Comparison of ENCODE assay signal across 9 cellular contexts in the genomic region with DNA sequence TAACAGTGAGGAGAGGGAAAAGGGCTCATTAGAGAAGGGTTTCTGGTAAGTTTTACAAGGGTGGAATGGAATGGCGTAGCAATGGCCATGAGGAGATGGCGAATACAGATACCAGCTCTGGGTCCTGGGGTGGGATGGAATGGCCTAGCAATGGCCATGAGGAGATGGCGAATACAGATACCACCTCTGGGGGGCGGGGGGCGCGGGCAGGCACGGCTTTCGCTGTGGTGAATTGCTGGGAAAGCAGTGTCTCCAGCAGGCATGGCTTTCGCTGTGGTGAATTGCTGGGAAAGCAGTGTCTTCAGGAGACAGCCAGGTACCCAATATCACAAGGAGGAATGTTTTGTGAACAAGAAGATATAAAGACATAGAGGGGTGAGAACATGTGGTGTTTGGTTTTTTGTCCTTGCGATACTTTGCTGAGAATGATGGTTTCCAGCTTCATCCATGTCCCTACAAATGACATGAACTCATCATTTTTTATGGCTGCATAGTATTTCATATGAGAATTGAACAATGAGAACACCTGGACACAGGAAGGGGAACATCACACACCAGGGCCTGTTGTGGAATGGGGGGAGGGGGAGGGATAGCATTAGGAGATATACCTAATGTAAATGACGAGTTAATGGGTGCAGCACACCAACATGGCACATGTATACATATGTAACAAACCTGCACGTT. TPM values are rescaled to one million over a fixed set of nuclear protein-coding genes. Genes with fewer than 3 reads are reported as not detected.
DNase-seq lines count a peak whose midpoint lies in the region; ATAC-seq, FAIRE-seq and TF ChIP-seq lines count a peak whose summit lies in the region.
"Not testable (repeated sequence)": the region's sequence is repeated elsewhere in the genome, so short reads cannot be mapped to it uniquely, and the experiment has no call there.
"Had no signal": no experiment of that assay in that cellular context is flagged by ENCODE, and none has a peak within 500 bp of the region (broad histone marks: within the 10 kb centered on the region; RNA-seq: fewer than 3 reads in every experiment).

No MANE protein-coding gene starts in this region.

- not testable (repeated sequence) for H3K9me3 Mint-ChIP-seq in CD8-positive, alpha-beta memory T cell; HFFc6; activated CD4-positive, alpha-beta T cell treated with anti-CD3 and anti-CD28 coated beads, Interleukin-2, amount 10 ng/mL, durations not matched to agents 24 days and 14 days; activated T-helper 2 cell treated with anti-CD3 and anti-CD28 coated beads, Interferon-gamma antibody, Interleukin-2, Interleukin-4, amounts not matched to agents 10 μg/mL and 5 μg/mL and 100 μg/mL, durations not matched to agents 14 hours and 24 hours and 36 hours; memory B cell; neural crest cell

- not testable (repeated sequence) for H3K27me3 ChIP-seq in CD8-positive, alpha-beta memory T cell (ENCODE audit: insufficient read depth, low read length, poor library complexity, severe bottlenecking); K562 (ENCODE audit: control insufficient read depth in 2 of 2, insufficient read depth in 2 of 2, low read length in 2 of 2); upper lobe of right lung

- CTCF ChIA-PET in CD8-positive, alpha-beta memory T cell (lab: Charles Lee), result interaction anchor here (1.1 to 2.6 kb wide), 2 partner anchors 212 kb away, joined by 3 to 9 read pairs; a partner anchor contains a TSS
- CTCF ChIA-PET in K562 (lab: Yijun Ruan, JAX; ENCODE audit: low intra/inter-chr PET ratio), result not testable (repeated sequence)

- not testable (repeated sequence) for DNase-seq in CD8-positive, alpha-beta memory T cell; HFFc6; activated CD4-positive, alpha-beta T cell treated with anti-CD3 and anti-CD28 coated beads, Interleukin-2, amount 10 ng/mL, durations not matched to agents 24 days and 14 days; activated T-helper 2 cell treated with anti-CD3 and anti-CD28 coated beads, Interferon-gamma antibody, Interleukin-2, Interleukin-4, amounts not matched to agents 10 μg/mL and 5 μg/mL and 100 μg/mL, durations not matched to agents 14 hours and 24 hours and 36 hours (ENCODE audit: low spot score); K562 (ENCODE audit: extremely low read depth in 1 of 4, low spot score in 3 of 4); memory B cell (ENCODE audit: low spot score in 2 of 2); neural crest cell (ENCODE audit: low read depth, low spot score); upper lobe of right lung

- not testable (repeated sequence) for H3K9me3 ChIP-seq in CD8-positive, alpha-beta memory T cell (ENCODE audit: low read length); K562 (replicated peaks; ENCODE audit: control insufficient read depth, insufficient read depth, low read depth, low read length); upper lobe of right lung

- H3K27ac ChIP-seq in CD8-positive, alpha-beta memory T cell (ENCODE audit: low read depth, low read length); K562 (ENCODE audit: extremely low read depth, low read depth, low read length); upper lobe of right lung: not testable (repeated sequence)

- peak overlapping the region in 2 of 8 donors; percentile 31 to 70 for H3K27ac Mint-ChIP-seq in CD8-positive, alpha-beta memory T cell
- not testable (repeated sequence) for H3K27ac Mint-ChIP-seq in HFFc6; activated CD4-positive, alpha-beta T cell treated with anti-CD3 and anti-CD28 coated beads, Interleukin-2, amount 10 ng/mL, durations not matched to agents 24 days and 14 days; activated T-helper 2 cell treated with anti-CD3 and anti-CD28 coated beads, Interferon-gamma antibody, Interleukin-2, Interleukin-4, amounts not matched to agents 10 μg/mL and 5 μg/mL and 100 μg/mL, durations not matched to agents 14 hours and 24 hours and 36 hours; memory B cell; neural crest cell (ENCODE audit: unreplicated experiment)

- H3K4me1 ChIP-seq in CD8-positive, alpha-beta memory T cell (ENCODE audit: insufficient read depth, low read length); K562 (replicated peaks in 1 of 2; ENCODE audit: control insufficient read depth in 2 of 2, insufficient read depth in 2 of 2, low read length in 2 of 2); upper lobe of right lung: not testable (repeated sequence)

- in situ Hi-C loops in K562 (cut with MboI), result not testable (repeated sequence)

- not testable (repeated sequence) for TF ChIP-seq RAD21 in K562 (CRISPR knock-in tag; conservative IDR thresholded peaks at IDR 0.05 in 1 of 2, IDR thresholded peaks at IDR 0.05 in 1 of 2)

- H3K4me3 Mint-ChIP-seq in CD8-positive, alpha-beta memory T cell, result peak overlapping the region in 5 of 7 donors; percentile 36 to 88 (median 58)
- peak overlapping the region; percentile 98 for H3K4me3 Mint-ChIP-seq in HFFc6
- peak overlapping the region; percentile 27 for H3K4me3 Mint-ChIP-seq in activated CD4-positive, alpha-beta T cell treated with anti-CD3 and anti-CD28 coated beads, Interleukin-2, amount 10 ng/mL, durations not matched to agents 24 days and 14 days
- H3K4me3 Mint-ChIP-seq in activated T-helper 2 cell treated with anti-CD3 and anti-CD28 coated beads, Interferon-gamma antibody, Interleukin-2, Interleukin-4, amounts not matched to agents 10 μg/mL and 5 μg/mL and 100 μg/mL, durations not matched to agents 14 hours and 24 hours and 36 hours (ENCODE audit: low read depth), result peak overlapping the region; percentile 65
- peak overlapping the region; percentile 50 for H3K4me3 Mint-ChIP-seq in memory B cell
- H3K4me3 Mint-ChIP-seq in neural crest cell, result peak overlapping the region; percentile 63

- H3K4me1 Mint-ChIP-seq in CD8-positive, alpha-beta memory T cell, result peaks cover 13 to 24% (median 16%) of the 10 kb centered on the region in 3 donors
- H3K4me1 Mint-ChIP-seq in HFFc6 (ENCODE audit: low read depth), result peaks cover 14% of the 10 kb centered on the region
- H3K4me1 Mint-ChIP-seq in activated CD4-positive, alpha-beta T cell treated with anti-CD3 and anti-CD28 coated beads, Interleukin-2, amount 10 ng/mL, durations not matched to agents 24 days and 14 days, result peaks cover 11% of the 10 kb centered on the region
- H3K4me1 Mint-ChIP-seq in activated T-helper 2 cell treated with anti-CD3 and anti-CD28 coated beads, Interferon-gamma antibody, Interleukin-2, Interleukin-4, amounts not matched to agents 10 μg/mL and 5 μg/mL and 100 μg/mL, durations not matched to agents 14 hours and 24 hours and 36 hours (ENCODE audit: low read depth), result peaks cover 21% of the 10 kb centered on the region
- not testable (repeated sequence) for H3K4me1 Mint-ChIP-seq in memory B cell
- peaks cover 17% of the 10 kb centered on the region for H3K4me1 Mint-ChIP-seq in neural crest cell

- H3K79me2 ChIP-seq in K562 (ENCODE audit: control insufficient read depth, insufficient read depth, low read length), result peaks cover 11% of the 10 kb centered on the region; the same call in 2 of the 3 replicates

- FAIRE-seq in K562 (lab: Jason Lieb, UNC), result not testable (repeated sequence)

- not testable (repeated sequence) for ATAC-seq in K562; memory B cell (ENCODE audit: low read depth); upper lobe of right lung

- H2AFZ ChIP-seq in K562 (ENCODE audit: low read depth, low read length), result not testable (repeated sequence)

- H3K36me3 Mint-ChIP-seq in CD8-positive, alpha-beta memory T cell, result peaks cover 0 to 10% (median 5%) of the 10 kb centered on the region in 3 donors
- H3K36me3 Mint-ChIP-seq in HFFc6 (ENCODE audit: low read depth); activated CD4-positive, alpha-beta T cell treated with anti-CD3 and anti-CD28 coated beads, Interleukin-2, amount 10 ng/mL, durations not matched to agents 24 days and 14 days (ENCODE audit: low read depth); memory B cell; neural crest cell (ENCODE audit: low read depth): not testable (repeated sequence)
- H3K36me3 Mint-ChIP-seq in activated T-helper 2 cell treated with anti-CD3 and anti-CD28 coated beads, Interferon-gamma antibody, Interleukin-2, Interleukin-4, amounts not matched to agents 10 μg/mL and 5 μg/mL and 100 μg/mL, durations not matched to agents 14 hours and 24 hours and 36 hours (ENCODE audit: low read depth), result peaks cover 13% of the 10 kb centered on the region

- not testable (repeated sequence) for H3K4me2 ChIP-seq in K562 (ENCODE audit: insufficient read depth, low read length)

- H4K20me1 ChIP-seq in K562 (replicated peaks; ENCODE audit: control insufficient read depth, insufficient read depth, low read length), result not testable (repeated sequence)

- TF ChIP-seq CTCF in HFFc6 (IDR thresholded peaks at IDR 0.05); K562 (IDR thresholded peaks at IDR 0.05 in 2 of 3, conservative IDR thresholded peaks at IDR 0.05 in 1 of 3; ENCODE audit: insufficient read depth in 2 of 3, low read depth in 1 of 3, low read length in 3 of 3); neural crest cell (conservative IDR thresholded peaks at IDR 0.05); upper lobe of right lung (IDR thresholded peaks at IDR 0.05): not testable (repeated sequence)

- not testable (repeated sequence) for H3K27me3 Mint-ChIP-seq in CD8-positive, alpha-beta memory T cell; HFFc6 (ENCODE audit: insufficient read depth); activated CD4-positive, alpha-beta T cell treated with anti-CD3 and anti-CD28 coated beads, Interleukin-2, amount 10 ng/mL, durations not matched to agents 24 days and 14 days; activated T-helper 2 cell treated with anti-CD3 and anti-CD28 coated beads, Interferon-gamma antibody, Interleukin-2, Interleukin-4, amounts not matched to agents 10 μg/mL and 5 μg/mL and 100 μg/mL, durations not matched to agents 14 hours and 24 hours and 36 hours (ENCODE audit: low read depth); memory B cell; neural crest cell (ENCODE audit: low read depth)

- BruUV-seq in K562 (replicated peaks; lab: Mats Ljungman, UMichigan), result not testable (repeated sequence)

- H3K9me1 ChIP-seq in K562 (ENCODE audit: control insufficient read depth, insufficient read depth, low read length), result not testable (repeated sequence)

- not testable (repeated sequence) for H3K36me3 ChIP-seq in CD8-positive, alpha-beta memory T cell (ENCODE audit: insufficient read depth, low read length); upper lobe of right lung
- H3K36me3 ChIP-seq in K562 (ENCODE audit: control insufficient read depth, insufficient read depth, low read length), result peaks cover 32% of the 10 kb centered on the region; the same call in 2 of the 3 replicates

- H3K4me3 ChIP-seq in CD8-positive, alpha-beta memory T cell (ENCODE audit: low read length); K562: not testable (repeated sequence)
- peak overlapping the region; percentile 69 for H3K4me3 ChIP-seq in upper lobe of right lung

- TF ChIP-seq POLR2A in K562 (conservative IDR thresholded peaks at IDR 0.05), result not testable (repeated sequence)

- H3K9ac ChIP-seq in K562 (ENCODE audit: insufficient read depth in 1 of 2, low read depth in 2 of 2, low read length in 2 of 2), result not testable (repeated sequence)

- intact Hi-C loops in activated CD4-positive, alpha-beta T cell treated with anti-CD3 and anti-CD28 coated beads, Interleukin-2, amount 10 ng/mL, durations not matched to agents 24 days and 14 days (cut with micrococcal nuclease), result loop anchor here (5.0 kb wide), 1 partner anchor 226 kb away; a partner anchor contains a TSS
- intact Hi-C loops in activated T-helper 2 cell treated with anti-CD3 and anti-CD28 coated beads, Interferon-gamma antibody, Interleukin-2, Interleukin-4, amounts not matched to agents 10 μg/mL and 5 μg/mL and 100 μg/mL, durations not matched to agents 14 hours and 24 hours and 36 hours (cut with micrococcal nuclease), result loop anchor here (2.0 to 5.0 kb wide), 4 partner anchors 39 to 226 kb away; a partner anchor contains a TSS
- intact Hi-C loops in K562 (cut with micrococcal nuclease); upper lobe of right lung (cut with DNase I): not testable (repeated sequence)

- 89% methylated on average over 6 of the region's 12 CpGs for WGBS in K562 (ENCODE audit: insufficient coverage, low coverage, missing lambda C conversion rate)

- POLR2A ChIA-PET in CD8-positive, alpha-beta memory T cell (lab: Charles Lee); K562 (lab: Yijun Ruan, JAX): not testable (repeated sequence)

- not testable (repeated sequence) for TF ChIP-seq EP300 in K562 (IDR thresholded peaks at IDR 0.05; ENCODE audit: low read length)

RNA-seq across cellular contexts. Expression of a gene that starts 1.7 kb away (rescaled TPM):
- not detected for total RNA-seq in CD8-positive, alpha-beta memory T cell
- polyA plus RNA-seq in CD8-positive, alpha-beta memory T cell, result not detected
- total RNA-seq in HFFc6 (2021; fragmentation: NEBNext Ultra II Directional; extraction: Animal tissue kit (Norgen Biotek cat#: 25700)), result not detected
- 0.26 TPM in 1 of 2 replicates, not detected in the other for total RNA-seq in activated CD4-positive, alpha-beta T cell treated with anti-CD3 and anti-CD28 coated beads, Interleukin-2, amount 10 ng/mL, durations not matched to agents 24 days and 14 days
- total RNA-seq in activated T-helper 2 cell treated with anti-CD3 and anti-CD28 coated beads, Interferon-gamma antibody, Interleukin-2, Interleukin-4, amounts not matched to agents 10 μg/mL and 5 μg/mL and 100 μg/mL, durations not matched to agents 14 hours and 24 hours and 36 hours, result 0.18 and 0.75 TPM in 2 replicates
- total RNA-seq in K562 (2011; cell fraction: chromatin; rRNA removed; ENCODE audit: low replicate concordance), result not detected in 2 replicates
- not detected in 2 replicates for total RNA-seq in K562 (2011; cell fraction: nucleolus; rRNA removed)
- total RNA-seq in K562 (2011; cell fraction: nucleoplasm; rRNA removed), result not detected in 2 replicates
- total RNA-seq in K562 (2014; rRNA removed) (not detected in 2 replicates), K562 (2014; rRNA removed; fragmentation: Illumina TruSeq; extraction: Trizol) (not detected in 2 replicates), K562 (2015; rRNA removed; fragmentation: Illumina TruSeq; extraction: Trizol) (0.11 TPM in 1 of 2 replicates, not detected in the other), K562 (2021) (0.29 TPM in 1 of 2 replicates, not detected in the other), neural crest cell (0.47 and 1.0 TPM in 2 replicates), upper lobe of right lung (2.8 TPM)
- polyA plus RNA-seq in K562 (2011; rRNA removed) (not detected in 2 replicates), K562 (2014; fragmentation: Illumina TruSeq; extraction: Trizol) (not detected in 2 replicates), K562 (2014; fragmentation: Nextera tagmentation; extraction: Ambion mirVana) (under 1 TPM; 0.10 to 0.34 TPM), K562 (2014; rRNA removed) (not detected in 2 replicates)
- not detected in 2 replicates for polyA plus RNA-seq in K562 (2011; cell fraction: cytosol; rRNA removed)
- polyA plus RNA-seq in K562 (2011; cell fraction: nucleus; rRNA removed), result not detected in 2 replicates
- 0.13 TPM in 1 of 2 replicates, not detected in the other for polyA plus RNA-seq in K562 (2012)
- not detected in 2 replicates for polyA minus RNA-seq in K562 (2011; rRNA and poly(A)+ RNA removed)
- polyA minus RNA-seq in K562 (2011; cell fraction: cytosol; rRNA and poly(A)+ RNA removed), result not detected in 2 replicates
- polyA minus RNA-seq in K562 (2011; cell fraction: nucleus; rRNA and poly(A)+ RNA removed), result not detected in 2 replicates
- total RNA-seq: HT1080 had no signal

Comparison
In these comparisons a context has a peak if more than half of its experiments do, and no peak if none do; other contexts are left out.
1. H3K4me3 Mint-ChIP-seq: peak in every context shown above with its lines; median percentile 98 in HFFc6; 65 in activated T-helper 2 cell treated with anti-CD3 and anti-CD28 coated beads, Interferon-gamma antibody, Interleukin-2, Interleukin-4, amounts not matched to agents 10 μg/mL and 5 μg/mL and 100 μg/mL, durations not matched to agents 14 hours and 24 hours and 36 hours; 63 in neural crest cell; 58 in CD8-positive, alpha-beta memory T cell; 50 in memory B cell; 27 in activated CD4-positive, alpha-beta T cell treated with anti-CD3 and anti-CD28 coated beads, Interleukin-2, amount 10 ng/mL, durations not matched to agents 24 days and 14 days.